In genomic region chr9:113650207-113651131, GRCh38 we compare ENCODE assay signal across 1 cellular context.
TF ChIP-seq lines count a peak whose summit lies in the region.

No MANE protein-coding gene starts in this region.

TF ChIP-seq in HepG2, 621 proteins besides CTCF, POLR2A, EP300 and RAD21 (continued from another document and continues in another):
- TF ChIP-seq REST (IDR thresholded peaks at IDR 0.05; ENCODE audit: borderline replicate concordance in 1 of 2, low read depth in 1 of 2, low read length in 2 of 2) (no peak), ZNF549 (CRISPR knock-in tag; IDR thresholded peaks at IDR 0.05) (no peak), SIN3A (IDR thresholded peaks at IDR 0.05; ENCODE audit: borderline replicate concordance, low read depth, low read length) (no peak), ZMYM4 (CRISPR knock-in tag; IDR thresholded peaks at IDR 0.05) (peak; percentile 84), MBD4 (IDR thresholded peaks at IDR 0.05; ENCODE audit: borderline replicate concordance, low read length) (no peak), ZNF772 (CRISPR knock-in tag; IDR thresholded peaks at IDR 0.05) (peak; percentile 60; the same call in 1 of the 2 replicates), ZNF788 (CRISPR knock-in tag; IDR thresholded peaks at IDR 0.05; ENCODE audit: borderline replicate concordance) (peak; percentile 79), DRAP1 (CRISPR knock-in tag; IDR thresholded peaks at IDR 0.05) (peak; percentile 37; the same call in 1 of the 2 replicates), KLF15 (CRISPR knock-in tag; IDR thresholded peaks at IDR 0.05; ENCODE audit: borderline replicate concordance) (no peak), ZNF343 (CRISPR knock-in tag; IDR thresholded peaks at IDR 0.05) (no peak), KLF11 (CRISPR knock-in tag; IDR thresholded peaks at IDR 0.05) (no peak; the same call in 1 of the 2 replicates), ZNF17 (CRISPR knock-in tag; IDR thresholded peaks at IDR 0.05) (no peak), RBM22 (optimal IDR thresholded peaks at IDR 0.05; ENCODE audit: low read length) (no peak), CENPX (CRISPR knock-in tag; IDR thresholded peaks at IDR 0.05) (no peak), HOXA7 (CRISPR knock-in tag; IDR thresholded peaks at IDR 0.05) (no peak), EED (CRISPR knock-in tag; IDR thresholded peaks at IDR 0.05) (peak; percentile 83; the same call in 1 of the 2 replicates), SNAPC2 (CRISPR knock-in tag; IDR thresholded peaks at IDR 0.05) (no peak; the same call in 1 of the 2 replicates), ISX (CRISPR knock-in tag; conservative IDR thresholded peaks at IDR 0.05) (no peak), SSRP1 (CRISPR knock-in tag; IDR thresholded peaks at IDR 0.05) (no peak), ZNF589 (CRISPR knock-in tag; conservative IDR thresholded peaks at IDR 0.05) (no peak), PHF5A (CRISPR knock-in tag; IDR thresholded peaks at IDR 0.05; ENCODE audit: low read depth, unreplicated experiment) (no peak), KMT2B (CRISPR knock-in tag; IDR thresholded peaks at IDR 0.05) (no peak), KDM2A (CRISPR knock-in tag; IDR thresholded peaks at IDR 0.05; ENCODE audit: borderline replicate concordance, low read depth) (peak; percentile 63; the same call in 1 of the 2 replicates), GATAD1 (CRISPR knock-in tag; IDR thresholded peaks at IDR 0.05) (peak; percentile 87), ELF3 (CRISPR knock-in tag; IDR thresholded peaks at IDR 0.05) (peak; percentile 45; the same call in 1 of the 2 replicates), ZNF569 (CRISPR knock-in tag; IDR thresholded peaks at IDR 0.05; ENCODE audit: borderline replicate concordance) (no peak), RELA (CRISPR knock-in tag; IDR thresholded peaks at IDR 0.05) (no peak), ZNF274 (CRISPR knock-in tag; IDR thresholded peaks at IDR 0.05) (peak; percentile 79), ZNF317 (CRISPR knock-in tag; IDR thresholded peaks at IDR 0.05) (peak; percentile 75), HMG20B (CRISPR knock-in tag; conservative IDR thresholded peaks at IDR 0.05) (no peak), ZNF546 (CRISPR knock-in tag; conservative IDR thresholded peaks at IDR 0.05) (no peak), ZNF557 (CRISPR knock-in tag; IDR thresholded peaks at IDR 0.05) (no peak; the same call in 1 of the 2 replicates), ZBTB38 (CRISPR knock-in tag; IDR thresholded peaks at IDR 0.05) (peak; percentile 87), ZNF704 (CRISPR knock-in tag; IDR thresholded peaks at IDR 0.05; ENCODE audit: borderline replicate concordance) (peak; percentile 53; the same call in 1 of the 2 replicates), TBX2 (CRISPR knock-in tag; IDR thresholded peaks at IDR 0.05; ENCODE audit: borderline replicate concordance) (peak; percentile 65), GATA4 (IDR thresholded peaks at IDR 0.05; ENCODE audit: borderline replicate concordance, low read depth) (no peak), RARG (CRISPR knock-in tag; IDR thresholded peaks at IDR 0.05; ENCODE audit: low read depth) (no peak), ZNF703 (CRISPR knock-in tag; IDR thresholded peaks at IDR 0.05; ENCODE audit: borderline replicate concordance) (no peak; the same call in 1 of the 2 replicates), MLLT10 (CRISPR knock-in tag; IDR thresholded peaks at IDR 0.05) (no peak), TGIF2 (CRISPR knock-in tag; IDR thresholded peaks at IDR 0.05) (no peak), HNRNPK (IDR thresholded peaks at IDR 0.05; ENCODE audit: low read depth, low read length, poor library complexity, severe bottlenecking) (no peak), PHB2 (IDR thresholded peaks at IDR 0.05; ENCODE audit: partially characterized antibody) (no peak), RCOR2 (CRISPR knock-in tag; IDR thresholded peaks at IDR 0.05) (peak; percentile 67), ATAD3A (CRISPR knock-in tag; IDR thresholded peaks at IDR 0.05) (no peak), ZNF263 (CRISPR knock-in tag; IDR thresholded peaks at IDR 0.05) (no peak), MXI1 (IDR thresholded peaks at IDR 0.05; ENCODE audit: borderline replicate concordance, low read depth, low read length) (peak; percentile 58; the same call in 1 of the 3 replicates), HOXD1 (CRISPR knock-in tag; IDR thresholded peaks at IDR 0.05) (peak; percentile 65; the same call in 1 of the 2 replicates), ZBTB26 (CRISPR knock-in tag; IDR thresholded peaks at IDR 0.05; ENCODE audit: borderline replicate concordance) (no peak)
- TF ChIP-seq, protein P1, sequence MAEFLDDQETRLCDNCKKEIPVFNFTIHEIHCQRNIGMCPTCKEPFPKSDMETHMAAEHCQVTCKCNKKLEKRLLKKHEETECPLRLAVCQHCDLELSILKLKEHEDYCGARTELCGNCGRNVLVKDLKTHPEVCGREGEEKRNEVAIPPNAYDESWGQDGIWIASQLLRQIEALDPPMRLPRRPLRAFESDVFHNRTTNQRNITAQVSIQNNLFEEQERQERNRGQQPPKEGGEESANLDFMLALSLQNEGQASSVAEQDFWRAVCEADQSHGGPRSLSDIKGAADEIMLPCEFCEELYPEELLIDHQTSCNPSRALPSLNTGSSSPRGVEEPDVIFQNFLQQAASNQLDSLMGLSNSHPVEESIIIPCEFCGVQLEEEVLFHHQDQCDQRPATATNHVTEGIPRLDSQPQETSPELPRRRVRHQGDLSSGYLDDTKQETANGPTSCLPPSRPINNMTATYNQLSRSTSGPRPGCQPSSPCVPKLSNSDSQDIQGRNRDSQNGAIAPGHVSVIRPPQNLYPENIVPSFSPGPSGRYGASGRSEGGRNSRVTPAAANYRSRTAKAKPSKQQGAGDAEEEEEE (CRISPR knock-in tag; IDR thresholded peaks at IDR 0.05; ENCODE audit: borderline replicate concordance) = no peak; the same call in 1 of the 2 replicates
- TF ChIP-seq, protein P2, sequence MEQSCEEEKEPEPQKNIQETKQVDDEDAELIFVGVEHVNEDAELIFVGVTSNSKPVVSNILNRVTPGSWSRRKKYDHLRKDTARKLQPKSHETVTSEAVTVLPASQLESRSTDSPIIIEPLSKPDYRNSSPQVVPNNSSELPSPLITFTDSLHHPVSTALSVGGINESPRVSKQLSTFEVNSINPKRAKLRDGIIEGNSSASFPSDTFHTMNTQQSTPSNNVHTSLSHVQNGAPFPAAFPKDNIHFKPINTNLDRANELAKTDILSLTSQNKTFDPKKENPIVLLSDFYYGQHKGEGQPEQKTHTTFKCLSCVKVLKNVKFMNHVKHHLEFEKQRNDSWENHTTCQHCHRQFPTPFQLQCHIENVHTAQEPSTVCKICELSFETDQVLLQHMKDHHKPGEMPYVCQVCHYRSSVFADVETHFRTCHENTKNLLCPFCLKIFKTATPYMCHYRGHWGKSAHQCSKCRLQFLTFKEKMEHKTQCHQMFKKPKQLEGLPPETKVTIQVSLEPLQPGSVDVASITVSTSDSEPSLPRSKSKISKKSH (CRISPR knock-in tag; IDR thresholded peaks at IDR 0.05; ENCODE audit: borderline replicate concordance) = peak; percentile 24; the same call in 1 of the 2 replicates
- TF ChIP-seq, protein P3, sequence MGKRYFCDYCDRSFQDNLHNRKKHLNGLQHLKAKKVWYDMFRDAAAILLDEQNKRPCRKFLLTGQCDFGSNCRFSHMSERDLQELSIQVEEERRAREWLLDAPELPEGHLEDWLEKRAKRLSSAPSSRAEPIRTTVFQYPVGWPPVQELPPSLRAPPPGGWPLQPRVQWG (CRISPR knock-in tag; IDR thresholded peaks at IDR 0.05; ENCODE audit: borderline replicate concordance, low read depth) = no peak
- TF ChIP-seq, protein P4, sequence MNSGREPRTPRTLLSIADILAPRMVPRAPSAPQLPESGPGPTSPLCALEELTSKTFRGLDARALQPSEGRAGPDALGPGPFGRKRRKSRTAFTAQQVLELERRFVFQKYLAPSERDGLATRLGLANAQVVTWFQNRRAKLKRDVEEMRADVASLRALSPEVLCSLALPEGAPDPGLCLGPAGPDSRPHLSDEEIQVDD (CRISPR knock-in tag; IDR thresholded peaks at IDR 0.05; ENCODE audit: borderline replicate concordance) = peak; percentile 82; the same call in 1 of the 2 replicates
- TF ChIP-seq, protein P5, sequence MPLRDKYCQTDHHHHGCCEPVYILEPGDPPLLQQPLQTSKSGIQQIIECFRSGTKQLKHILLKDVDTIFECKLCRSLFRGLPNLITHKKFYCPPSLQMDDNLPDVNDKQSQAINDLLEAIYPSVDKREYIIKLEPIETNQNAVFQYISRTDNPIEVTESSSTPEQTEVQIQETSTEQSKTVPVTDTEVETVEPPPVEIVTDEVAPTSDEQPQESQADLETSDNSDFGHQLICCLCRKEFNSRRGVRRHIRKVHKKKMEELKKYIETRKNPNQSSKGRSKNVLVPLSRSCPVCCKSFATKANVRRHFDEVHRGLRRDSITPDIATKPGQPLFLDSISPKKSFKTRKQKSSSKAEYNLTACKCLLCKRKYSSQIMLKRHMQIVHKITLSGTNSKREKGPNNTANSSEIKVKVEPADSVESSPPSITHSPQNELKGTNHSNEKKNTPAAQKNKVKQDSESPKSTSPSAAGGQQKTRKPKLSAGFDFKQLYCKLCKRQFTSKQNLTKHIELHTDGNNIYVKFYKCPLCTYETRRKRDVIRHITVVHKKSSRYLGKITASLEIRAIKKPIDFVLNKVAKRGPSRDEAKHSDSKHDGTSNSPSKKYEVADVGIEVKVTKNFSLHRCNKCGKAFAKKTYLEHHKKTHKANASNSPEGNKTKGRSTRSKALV (CRISPR knock-in tag; IDR thresholded peaks at IDR 0.05) = peak; percentile 61; the same call in 1 of the 2 replicates
- TF ChIP-seq, protein P6, sequence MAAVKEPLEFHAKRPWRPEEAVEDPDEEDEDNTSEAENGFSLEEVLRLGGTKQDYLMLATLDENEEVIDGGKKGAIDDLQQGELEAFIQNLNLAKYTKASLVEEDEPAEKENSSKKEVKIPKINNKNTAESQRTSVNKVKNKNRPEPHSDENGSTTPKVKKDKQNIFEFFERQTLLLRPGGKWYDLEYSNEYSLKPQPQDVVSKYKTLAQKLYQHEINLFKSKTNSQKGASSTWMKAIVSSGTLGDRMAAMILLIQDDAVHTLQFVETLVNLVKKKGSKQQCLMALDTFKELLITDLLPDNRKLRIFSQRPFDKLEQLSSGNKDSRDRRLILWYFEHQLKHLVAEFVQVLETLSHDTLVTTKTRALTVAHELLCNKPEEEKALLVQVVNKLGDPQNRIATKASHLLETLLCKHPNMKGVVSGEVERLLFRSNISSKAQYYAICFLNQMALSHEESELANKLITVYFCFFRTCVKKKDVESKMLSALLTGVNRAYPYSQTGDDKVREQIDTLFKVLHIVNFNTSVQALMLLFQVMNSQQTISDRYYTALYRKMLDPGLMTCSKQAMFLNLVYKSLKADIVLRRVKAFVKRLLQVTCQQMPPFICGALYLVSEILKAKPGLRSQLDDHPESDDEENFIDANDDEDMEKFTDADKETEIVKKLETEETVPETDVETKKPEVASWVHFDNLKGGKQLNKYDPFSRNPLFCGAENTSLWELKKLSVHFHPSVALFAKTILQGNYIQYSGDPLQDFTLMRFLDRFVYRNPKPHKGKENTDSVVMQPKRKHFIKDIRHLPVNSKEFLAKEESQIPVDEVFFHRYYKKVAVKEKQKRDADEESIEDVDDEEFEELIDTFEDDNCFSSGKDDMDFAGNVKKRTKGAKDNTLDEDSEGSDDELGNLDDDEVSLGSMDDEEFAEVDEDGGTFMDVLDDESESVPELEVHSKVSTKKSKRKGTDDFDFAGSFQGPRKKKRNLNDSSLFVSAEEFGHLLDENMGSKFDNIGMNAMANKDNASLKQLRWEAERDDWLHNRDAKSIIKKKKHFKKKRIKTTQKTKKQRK (IDR thresholded peaks at IDR 0.05; ENCODE audit: low read length) = no peak
